Comparison of ENCODE assay signal across 13 cellular contexts in the genomic region with DNA sequence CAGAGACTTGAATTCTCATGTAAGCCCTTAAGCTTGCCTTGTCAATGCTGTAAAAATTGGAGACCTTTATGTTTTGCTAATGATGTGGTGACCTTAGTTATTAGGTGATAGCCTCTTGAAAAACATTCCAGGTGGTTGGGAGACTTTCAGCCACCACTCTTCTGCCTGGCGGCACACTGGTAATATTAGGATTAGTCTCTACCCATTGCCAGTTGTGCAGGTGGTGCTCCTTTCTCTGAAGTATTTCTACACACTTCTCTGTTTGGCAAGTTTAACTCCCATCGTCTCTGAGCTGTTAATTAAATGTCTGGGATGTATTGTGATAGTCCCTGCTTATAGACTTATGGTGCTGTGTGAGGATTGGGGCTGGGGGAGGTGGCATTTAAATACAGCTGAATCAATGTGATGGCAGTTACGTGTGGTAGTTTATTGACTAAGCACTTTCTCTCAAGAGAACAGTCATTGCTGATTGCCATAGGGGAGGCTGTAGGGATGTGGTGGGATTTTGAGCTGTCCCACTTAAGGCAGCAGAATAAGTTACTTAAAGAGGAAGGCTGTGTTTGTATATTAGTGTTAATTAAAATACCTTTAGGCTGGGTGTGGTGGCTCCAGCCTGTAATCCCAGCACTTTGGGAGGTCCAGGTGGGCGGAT. TPM values are rescaled to one million over a fixed set of nuclear protein-coding genes. Genes with fewer than 3 reads are reported as not detected.
DNase-seq lines count a peak whose midpoint lies in the region; ATAC-seq, FAIRE-seq and TF ChIP-seq lines count a peak whose summit lies in the region.
"Had no signal": no experiment of that assay in that cellular context is flagged by ENCODE, and none has a peak within 500 bp of the region (broad histone marks: within the 10 kb centered on the region; RNA-seq: fewer than 3 reads in every experiment).

No MANE protein-coding gene starts in this region.

- intact Hi-C loops in activated CD4-positive, alpha-beta memory T cell treated with anti-CD3 and anti-CD28 coated beads for 36 hours (cut with micrococcal nuclease): no loop called here
- intact Hi-C loops in kidney (cut with DNase I): no loop called here

- H3K9me3 Mint-ChIP-seq in activated CD4-positive, alpha-beta memory T cell treated with anti-CD3 and anti-CD28 coated beads for 36 hours: no peaks in the 10 kb centered on the region
- H3K9me3 Mint-ChIP-seq in stimulated activated naive B cell treated with anti-CD40 and anti-IgM and Interleukin-4, amounts not matched to agents 10 μg/mL and 1 μg/mL and 100 μg/mL, for 72 hours: no peaks in the 10 kb centered on the region

- FAIRE-seq in kidney (lab: Jason Lieb, UNC): no peak
- FAIRE-seq: endometrium had no signal

- no peaks in the 10 kb centered on the region for H3K9me3 ChIP-seq in kidney (ENCODE audit: control insufficient read depth in 1 of 2, low read length in 2 of 2)
- H3K9me3 ChIP-seq: testis had no signal

- no peak for ATAC-seq in stimulated activated naive B cell treated with anti-CD40 and anti-IgM and Interleukin-4, amounts not matched to agents 10 μg/mL and 1 μg/mL and 100 μg/mL, for 72 hours (replicated peaks)

- no peaks in the 10 kb centered on the region for H3K27me3 Mint-ChIP-seq in activated CD4-positive, alpha-beta memory T cell treated with anti-CD3 and anti-CD28 coated beads for 36 hours
- no peaks in the 10 kb centered on the region for H3K27me3 Mint-ChIP-seq in stimulated activated naive B cell treated with anti-CD40 and anti-IgM and Interleukin-4, amounts not matched to agents 10 μg/mL and 1 μg/mL and 100 μg/mL, for 72 hours

- H3K4me3 Mint-ChIP-seq in activated CD4-positive, alpha-beta memory T cell treated with anti-CD3 and anti-CD28 coated beads for 36 hours: no peak overlapping the region
- H3K4me3 Mint-ChIP-seq in stimulated activated naive B cell treated with anti-CD40 and anti-IgM and Interleukin-4, amounts not matched to agents 10 μg/mL and 1 μg/mL and 100 μg/mL, for 72 hours: no peak overlapping the region

- no peak overlapping the region for H3K9ac ChIP-seq in kidney (ENCODE audit: low read length in 2 of 2)

- peaks cover 17% of the 10 kb centered on the region for H3K36me3 Mint-ChIP-seq in activated CD4-positive, alpha-beta memory T cell treated with anti-CD3 and anti-CD28 coated beads for 36 hours
- peaks cover 22 to 35% of the 10 kb centered on the region in 2 donors for H3K36me3 Mint-ChIP-seq in stimulated activated naive B cell treated with anti-CD40 and anti-IgM and Interleukin-4, amounts not matched to agents 10 μg/mL and 1 μg/mL and 100 μg/mL, for 72 hours

- DNase-seq in NCI-H1417 (lab: John Stamatoyannopoulos, UW) (peak in 2 of 3 experiments; percentile 40 to 78), NCI-H1417 treated with DMSO at 0.1 percent for 48 hours (lab: John Stamatoyannopoulos, UW) (no peak), kidney (no peak), OCI-M2 (lab: John Stamatoyannopoulos, UW; ENCODE audit: unreplicated experiment) (no peak), RPMI8226 (no peak)
- no peak for DNase-seq in activated CD4-positive, alpha-beta memory T cell treated with anti-CD3 and anti-CD28 coated beads for 36 hours
- DNase-seq in stimulated activated naive B cell treated with anti-CD40 and anti-IgM and Interleukin-4, amounts not matched to agents 10 μg/mL and 1 μg/mL and 100 μg/mL, for 72 hours: no peak
- no peak for DNase-seq in activated CD8-positive, alpha-beta memory T cell treated with anti-CD3 and anti-CD28 coated beads for 24 hours
- DNase-seq: 8988T; activated CD4-positive, CD25-positive, alpha-beta regulatory T cell; posterior cingulate gyrus; testis had no signal

- CTCF ChIA-PET in activated CD4-positive, alpha-beta memory T cell treated with anti-CD3 and anti-CD28 coated beads for 36 hours (lab: Charles Lee): interaction anchor here (0.7 to 0.8 kb wide), 2 partner anchors 50 to 295 kb away, joined by 3 to 6 read pairs; no protein-coding TSS in a partner anchor

- POLR2A ChIA-PET in activated CD4-positive, alpha-beta memory T cell treated with anti-CD3 and anti-CD28 coated beads for 36 hours (lab: Charles Lee): no interaction called here

- peaks cover 5 to 7% of the 10 kb centered on the region in 2 donors for H3K36me3 ChIP-seq in kidney (ENCODE audit: control insufficient read depth in 1 of 2, insufficient read depth in 2 of 2, low read length in 2 of 2)

- H3K27ac Mint-ChIP-seq in activated CD4-positive, alpha-beta memory T cell treated with anti-CD3 and anti-CD28 coated beads for 36 hours: peak overlapping the region; percentile 65
- peak overlapping the region; percentile 81 for H3K27ac Mint-ChIP-seq in stimulated activated naive B cell treated with anti-CD40 and anti-IgM and Interleukin-4, amounts not matched to agents 10 μg/mL and 1 μg/mL and 100 μg/mL, for 72 hours

- peaks cover 10 to 12% of the 10 kb centered on the region in 2 donors for H3K4me1 ChIP-seq in kidney (ENCODE audit: control insufficient read depth in 1 of 2, insufficient read depth in 1 of 2, low read depth in 1 of 2, low read length in 2 of 2)

- peaks cover 61% of the 10 kb centered on the region for H3K4me1 Mint-ChIP-seq in activated CD4-positive, alpha-beta memory T cell treated with anti-CD3 and anti-CD28 coated beads for 36 hours (ENCODE audit: low read depth)
- peaks cover 28 to 57% of the 10 kb centered on the region in 2 donors for H3K4me1 Mint-ChIP-seq in stimulated activated naive B cell treated with anti-CD40 and anti-IgM and Interleukin-4, amounts not matched to agents 10 μg/mL and 1 μg/mL and 100 μg/mL, for 72 hours

- peak overlapping the region; percentile 22 to 56 for H3K27ac ChIP-seq in kidney (ENCODE audit: low read depth in 2 of 2, low read length in 2 of 2)
- H3K27ac ChIP-seq: testis had no signal

- no peak overlapping the region for H3K4me3 ChIP-seq in kidney (ENCODE audit: low read length in 2 of 2)
- H3K4me3 ChIP-seq: testis had no signal

- no peak for TF ChIP-seq CTCF in kidney (IDR thresholded peaks at IDR 0.05; ENCODE audit: borderline replicate concordance, extremely low read depth, insufficient read depth)

RNA-seq across cellular contexts. Expression of a gene that starts 11.7 kb away (rescaled TPM):
- 100 to 1,000 TPM; 188 to 196 TPM for total RNA-seq in activated CD4-positive, alpha-beta memory T cell treated with anti-CD3 and anti-CD28 coated beads for 36 hours
- total RNA-seq in kidney: 321 TPM
- 295 TPM for polyA plus RNA-seq in kidney (ENCODE audit: insufficient read depth, low read depth, low replicate concordance)

RNA-seq across cellular contexts. Expression of a gene that starts 37.3 kb away (rescaled TPM):
- 10 to 100 TPM in 1 of 2 experiments, 1 to 10 TPM in 1; 9.5 to 13.2 TPM for total RNA-seq in activated CD4-positive, alpha-beta memory T cell treated with anti-CD3 and anti-CD28 coated beads for 36 hours
- total RNA-seq in kidney: 11.6 TPM
- 11.8 TPM for polyA plus RNA-seq in kidney (ENCODE audit: insufficient read depth, low read depth, low replicate concordance)

Comparison
In these comparisons a context has a peak if more than half of its experiments do, and no peak if none do; other contexts are left out.
1. DNase-seq: peak in NCI-H1417 (2 of 3); none in NCI-H1417 treated with DMSO at 0.1 percent for 48 hours (single experiment), activated CD4-positive, alpha-beta memory T cell treated with anti-CD3 and anti-CD28 coated beads for 36 hours (single experiment), kidney (single experiment), stimulated activated naive B cell treated with anti-CD40 and anti-IgM and Interleukin-4, amounts not matched to agents 10 μg/mL and 1 μg/mL and 100 μg/mL, for 72 hours (single experiment), activated CD8-positive, alpha-beta memory T cell treated with anti-CD3 and anti-CD28 coated beads for 24 hours (single experiment), OCI-M2 (single experiment) and RPMI8226 (single experiment).